In the genomic region with DNA sequence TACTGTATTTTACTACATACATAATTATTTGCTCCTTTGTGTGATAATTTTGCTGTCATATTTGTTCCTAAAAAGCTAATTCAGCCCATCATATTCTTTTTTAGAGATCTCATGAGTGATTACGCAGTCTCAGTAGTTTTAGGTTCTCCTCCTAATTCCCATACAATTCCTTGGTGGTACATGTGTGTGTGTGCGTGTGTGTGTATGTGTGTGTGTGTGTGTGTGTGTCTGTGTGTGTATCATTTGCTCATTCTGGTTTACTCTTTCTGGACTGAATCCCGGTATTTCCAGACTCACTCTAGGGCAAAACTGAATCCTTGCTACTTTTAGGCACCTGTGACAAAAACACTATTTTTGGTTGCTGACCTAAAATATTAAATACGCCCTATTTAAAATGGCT, we compare ENCODE assay signal across 36 cellular contexts.
"Had no signal": no experiment of that assay in that cellular context is flagged by ENCODE, and none has a peak within 500 bp of the region (broad histone marks: within the 10 kb centered on the region; RNA-seq: fewer than 3 reads in every experiment).

No MANE protein-coding gene starts in this region.

- H3K4me3 ChIP-seq: MG63 had no signal

- H3K36me3 ChIP-seq: MG63 had no signal

- DNase-seq: Karpas-422, Kasumi-1, MG63, MM.1S, MV-4-11, NCI-H1048, NCI-H1092, NCI-H1092 treated with DMSO at 0.1 percent for 48 hours, NCI-H1105, NCI-H1105 treated with DMSO at 0.1 percent for 48 hours, NCI-H1417, NCI-H1417 treated with DMSO at 0.1 percent for 48 hours, NCI-H1436, NCI-H1436 treated with DMSO at 0.1 percent for 48 hours, NCI-H146, NCI-H1694, NCI-H1694 treated with DMSO at 0.1 percent for 48 hours, NCI-H187, NCI-H187 treated with DMSO at 0.1 percent for 48 hours, NCI-H1930, NCI-H2029, NCI-H2029 treated with DMSO at 0.1 percent for 48 hours, NCI-H2081, NCI-H2081 treated with DMSO at 0.1 percent for 48 hours, NCI-H2107, NCI-H2171, NCI-H2171 treated with DMSO at 0.1 percent for 48 hours, NCI-H2227 treated with DMSO at 0.1 percent for 48 hours, NCI-H226, NCI-H345, NCI-H446, NCI-H446 treated with DMSO at 0.1 percent for 48 hours, NCI-H510A, NCI-H510A treated with DMSO at 0.1 percent for 48 hours, NCI-H524, NCI-H524 treated with DMSO at 0.1 percent for 48 hours had no signal

- H3K27me3 ChIP-seq: MG63 had no signal

- H3K9me3 ChIP-seq: MG63 had no signal
